ENCODE assay signal across 17 cellular contexts in genomic region chr15:72760590-72761260, GRCh38. TPM values are rescaled to one million over a fixed set of nuclear protein-coding genes. Genes with fewer than 3 reads are reported as not detected.
DNase-seq lines count a peak whose midpoint lies in the region; ATAC-seq and TF ChIP-seq lines count a peak whose summit lies in the region.
"Had no signal": no experiment of that assay in that cellular context is flagged by ENCODE, and none has a peak within 500 bp of the region (broad histone marks: within the 10 kb centered on the region; RNA-seq: fewer than 3 reads in every experiment).

No MANE protein-coding gene starts in this region.

- DNase-seq in T-helper 1 cell (no peak), T-helper 17 cell (no peak), body of pancreas (peak; percentile 71 to 88 (median 86)), NCI-H345 treated with DMSO at 0.1 percent for 48 hours (lab: John Stamatoyannopoulos, UW; ENCODE audit: unreplicated experiment) (no peak), ovary (no peak)
- no peak for DNase-seq in stimulated activated naive B cell treated with anti-CD40 and anti-IgM and Interleukin-4, amounts not matched to agents 10 μg/mL and 1 μg/mL and 100 μg/mL, for 72 hours
- DNase-seq: AML-193; Caco-2; CD4-positive, alpha-beta T cell; GM23248 had no signal

- H3K4me3 ChIP-seq in body of pancreas: no peak overlapping the region
- H3K4me3 ChIP-seq in ovary: no peak overlapping the region
- H3K4me3 ChIP-seq: A549, GM23248, HAP-1 had no signal

- TF ChIP-seq EP300 in ovary (IDR thresholded peaks at IDR 0.05): no peak

- WGBS in body of pancreas, 2 donors: 26 to 40% methylated on average over 5 of the region's 5 CpGs
- WGBS in ovary, 3 donors: 89 to 97% (median 94%) methylated on average over 5 of the region's 5 CpGs

- no peak for TF ChIP-seq CTCF in body of pancreas (IDR thresholded peaks at IDR 0.05)
- no peak for TF ChIP-seq CTCF in ovary (IDR thresholded peaks at IDR 0.05)

- peak overlapping the region; percentile 67 to 82 (median 74) for H3K27ac ChIP-seq in body of pancreas
- no peak overlapping the region for H3K27ac ChIP-seq in ovary
- H3K27ac ChIP-seq: 22Rv1, A549, C4-2B, GM23248 had no signal

- peaks cover 23% of the 10 kb centered on the region for H3K4me1 Mint-ChIP-seq in T-helper 1 cell treated with Interleukin-12 subunit alpha and Interleukin-12 subunit beta and Interleukin-4 antibody, amounts not matched to agents 30 μg/mL and 1 μg/mL, for 36 hours (ENCODE audit: low read depth)
- peaks cover 12% of the 10 kb centered on the region for H3K4me1 Mint-ChIP-seq in T-helper 17 cell
- H3K4me1 Mint-ChIP-seq in stimulated activated naive B cell treated with anti-CD40 and anti-IgM and Interleukin-4, amounts not matched to agents 10 μg/mL and 1 μg/mL and 100 μg/mL, for 72 hours: no peaks in the 10 kb centered on the region

- no peaks in the 10 kb centered on the region for H3K9me3 ChIP-seq in T-helper 17 cell (ENCODE audit: control insufficient read depth, low read length, poor library complexity, severe bottlenecking)
- no peaks in the 10 kb centered on the region for H3K9me3 ChIP-seq in body of pancreas
- H3K9me3 ChIP-seq in ovary: no peaks in the 10 kb centered on the region
- H3K9me3 ChIP-seq: A549, Caco-2, HAP-1 had no signal

- no peaks in the 10 kb centered on the region for H3K27me3 Mint-ChIP-seq in T-helper 1 cell treated with Interleukin-12 subunit alpha and Interleukin-12 subunit beta and Interleukin-4 antibody, amounts not matched to agents 30 μg/mL and 1 μg/mL, for 36 hours (ENCODE audit: low read depth)
- H3K27me3 Mint-ChIP-seq in T-helper 17 cell: no peaks in the 10 kb centered on the region
- no peaks in the 10 kb centered on the region for H3K27me3 Mint-ChIP-seq in stimulated activated naive B cell treated with anti-CD40 and anti-IgM and Interleukin-4, amounts not matched to agents 10 μg/mL and 1 μg/mL and 100 μg/mL, for 72 hours
- H3K27me3 Mint-ChIP-seq: CD4-positive, alpha-beta T cell; IgD-negative memory B cell had no signal

- H3K4me1 ChIP-seq in body of pancreas (peaks cover 32% of the 10 kb centered on the region), ovary (ENCODE audit: insufficient read depth) (no peaks in the 10 kb centered on the region)
- H3K4me1 ChIP-seq: A549, Caco-2, HAP-1 had no signal

- H3K36me3 ChIP-seq in body of pancreas (replicated peaks in 1 of 2; ENCODE audit: insufficient read depth in 1 of 2, low read depth in 2 of 2): peaks cover 0 to 2% of the 10 kb centered on the region in 2 donors
- no peaks in the 10 kb centered on the region for H3K36me3 ChIP-seq in ovary

- no peak for ATAC-seq in T-helper 17 cell
- peak; percentile 91 for ATAC-seq in body of pancreas
- ATAC-seq in stimulated activated naive B cell treated with anti-CD40 and anti-IgM and Interleukin-4, amounts not matched to agents 10 μg/mL and 1 μg/mL and 100 μg/mL, for 72 hours (replicated peaks): no peak
- ATAC-seq: A549, HepG2 had no signal

- H3K27me3 ChIP-seq in body of pancreas: no peaks in the 10 kb centered on the region
- H3K27me3 ChIP-seq in ovary: no peaks in the 10 kb centered on the region

- H3K36me3 Mint-ChIP-seq in T-helper 1 cell treated with Interleukin-12 subunit alpha and Interleukin-12 subunit beta and Interleukin-4 antibody, amounts not matched to agents 30 μg/mL and 1 μg/mL, for 36 hours (ENCODE audit: low read depth): peaks cover 50% of the 10 kb centered on the region
- H3K36me3 Mint-ChIP-seq in T-helper 17 cell (ENCODE audit: low read depth): peaks cover 5% of the 10 kb centered on the region
- H3K36me3 Mint-ChIP-seq in stimulated activated naive B cell treated with anti-CD40 and anti-IgM and Interleukin-4, amounts not matched to agents 10 μg/mL and 1 μg/mL and 100 μg/mL, for 72 hours: peaks cover 57 to 64% of the 10 kb centered on the region in 2 donors

- H3K27ac Mint-ChIP-seq in T-helper 1 cell treated with Interleukin-12 subunit alpha and Interleukin-12 subunit beta and Interleukin-4 antibody, amounts not matched to agents 30 μg/mL and 1 μg/mL, for 36 hours: peak overlapping the region; percentile 53
- H3K27ac Mint-ChIP-seq in T-helper 17 cell: peak overlapping the region; percentile 37
- H3K27ac Mint-ChIP-seq in stimulated activated naive B cell treated with anti-CD40 and anti-IgM and Interleukin-4, amounts not matched to agents 10 μg/mL and 1 μg/mL and 100 μg/mL, for 72 hours: peak overlapping the region; percentile 9
- H3K27ac Mint-ChIP-seq: CD4-positive, alpha-beta T cell had no signal

- no peaks in the 10 kb centered on the region for H3K9me3 Mint-ChIP-seq in T-helper 1 cell treated with Interleukin-12 subunit alpha and Interleukin-12 subunit beta and Interleukin-4 antibody, amounts not matched to agents 30 μg/mL and 1 μg/mL, for 36 hours
- no peaks in the 10 kb centered on the region for H3K9me3 Mint-ChIP-seq in stimulated activated naive B cell treated with anti-CD40 and anti-IgM and Interleukin-4, amounts not matched to agents 10 μg/mL and 1 μg/mL and 100 μg/mL, for 72 hours
- H3K9me3 Mint-ChIP-seq: CD4-positive, alpha-beta T cell; IgD-negative memory B cell had no signal

- H3K4me3 Mint-ChIP-seq in T-helper 1 cell treated with Interleukin-12 subunit alpha and Interleukin-12 subunit beta and Interleukin-4 antibody, amounts not matched to agents 30 μg/mL and 1 μg/mL, for 36 hours: no peak overlapping the region
- no peak overlapping the region for H3K4me3 Mint-ChIP-seq in T-helper 17 cell
- H3K4me3 Mint-ChIP-seq in stimulated activated naive B cell treated with anti-CD40 and anti-IgM and Interleukin-4, amounts not matched to agents 10 μg/mL and 1 μg/mL and 100 μg/mL, for 72 hours: no peak overlapping the region
- H3K4me3 Mint-ChIP-seq: CD4-positive, alpha-beta T cell; IgD-negative memory B cell had no signal

- intact Hi-C loops in body of pancreas (cut with DNase I): no loop called here
- intact Hi-C loops in ovary (cut with DNase I): no loop called here

- peak in 2 of 3 donors; percentile 20 to 24 for TF ChIP-seq POLR2A in body of pancreas (IDR thresholded peaks at IDR 0.05)
- TF ChIP-seq POLR2A in ovary (IDR thresholded peaks at IDR 0.05): no peak

RNA-seq across cellular contexts. Expression of gene ADPGK, which starts 22.8 kb away (rescaled TPM):
- total RNA-seq in T-helper 17 cell (100 to 1,000 TPM; 115 to 124 TPM), body of pancreas (10 to 100 TPM; 52.1 to 85.0 TPM), ovary (10 to 100 TPM; 20.3 to 46.1 (median 28.1) TPM)
- polyA plus RNA-seq in ovary: 10 to 100 TPM; 25.5 to 39.0 TPM

Comparison
In these comparisons a context has a peak if more than half of its experiments do, and no peak if none do; other contexts are left out.
1. DNase-seq: peak in body of pancreas (4 of 4); none in T-helper 1 cell (0 of 5), T-helper 17 cell (0 of 3), stimulated activated naive B cell treated with anti-CD40 and anti-IgM and Interleukin-4, amounts not matched to agents 10 μg/mL and 1 μg/mL and 100 μg/mL, for 72 hours (single experiment), NCI-H345 treated with DMSO at 0.1 percent for 48 hours (single experiment) and ovary (0 of 5).
2. H3K27ac ChIP-seq: peak in body of pancreas (4 of 4); none in ovary (0 of 2).
3. Peak in every context shown above with its lines, with median percentiles within 50 percentile points of each other: H3K27ac Mint-ChIP-seq.